Comparison of ENCODE assay signal across 2 cellular contexts in genomic region chr20:23042270-23042669, GRCh38.
TF ChIP-seq lines count a peak whose summit lies in the region.

No MANE protein-coding gene starts in this region.

TF ChIP-seq in GM23338, 12 proteins besides CTCF, POLR2A, EP300 and RAD21 (continued from another document):
- TF ChIP-seq ZNF462 (CRISPR knock-in tag; IDR thresholded peaks at IDR 0.05) (no peak), ZNF114 (CRISPR knock-in tag; IDR thresholded peaks at IDR 0.05) (no peak), ETS1 (IDR thresholded peaks at IDR 0.05) (no peak), EZH2 (IDR thresholded peaks at IDR 0.05; ENCODE audit: low read depth, unreplicated experiment) (no peak), ZNF331 (CRISPR knock-in tag; IDR thresholded peaks at IDR 0.05; ENCODE audit: low read depth) (no peak), JUNB (IDR thresholded peaks at IDR 0.05; ENCODE audit: unreplicated experiment) (no peak), POLR2AphosphoS5 (IDR thresholded peaks at IDR 0.05; ENCODE audit: low read depth) (no peak), EZH2phosphoT487 (IDR thresholded peaks at IDR 0.05; ENCODE audit: unreplicated experiment) (no peak), STAT1 (IDR thresholded peaks at IDR 0.05; ENCODE audit: unreplicated experiment) (no peak), CREB1 (CRISPR knock-in tag; IDR thresholded peaks at IDR 0.05; ENCODE audit: low read depth) (no peak), NANOG (IDR thresholded peaks at IDR 0.05; ENCODE audit: borderline replicate concordance) (no peak)

TF ChIP-seq in WTC11, 78 proteins besides CTCF, POLR2A, EP300 and RAD21 (continued from another document):
- TF ChIP-seq E2F4 (CRISPR knock-in tag; IDR thresholded peaks at IDR 0.05; ENCODE audit: borderline replicate concordance, low read depth) (no peak), ZNF512 (CRISPR knock-in tag; IDR thresholded peaks at IDR 0.05; ENCODE audit: borderline replicate concordance) (no peak), PRDM15 (CRISPR knock-in tag; IDR thresholded peaks at IDR 0.05) (no peak), ZNF219 (CRISPR knock-in tag; IDR thresholded peaks at IDR 0.05; ENCODE audit: borderline replicate concordance) (no peak)
